ENCODE assay signal across 1 cellular context in the genomic region with DNA sequence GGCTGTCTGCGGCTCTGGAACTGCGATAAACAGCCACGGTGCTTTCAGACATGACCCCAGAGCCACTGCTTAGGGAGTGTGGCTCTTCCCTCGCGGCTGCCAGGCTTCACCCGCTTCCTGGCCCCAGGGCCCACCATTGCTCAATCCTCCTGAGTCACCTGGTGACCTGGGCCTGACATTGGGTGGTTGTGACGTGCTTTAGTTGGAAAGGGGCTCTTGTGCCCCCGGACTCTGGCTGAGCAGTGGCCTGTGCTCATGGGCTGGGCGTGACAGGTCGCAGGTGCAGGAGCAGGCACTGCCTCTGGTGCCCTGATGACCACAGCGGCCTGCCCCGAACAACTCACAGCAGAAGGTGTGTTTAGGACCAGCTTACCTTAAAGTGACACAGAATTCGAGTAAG.
A peak's percentile ranks its signal among the peaks of the same experiment; 100 is the strongest.
TF ChIP-seq lines count a peak whose summit lies in the region.

No MANE protein-coding gene starts in this region.

TF ChIP-seq in HepG2, 621 proteins besides CTCF, POLR2A, EP300 and RAD21 (continues in another document):
- TF ChIP-seq IRX3 (CRISPR knock-in tag; IDR thresholded peaks at IDR 0.05; ENCODE audit: borderline replicate concordance, low read depth) (no peak), ZNF775 (CRISPR knock-in tag; IDR thresholded peaks at IDR 0.05; ENCODE audit: borderline replicate concordance) (no peak), ZNF136 (CRISPR knock-in tag; IDR thresholded peaks at IDR 0.05; ENCODE audit: low read depth) (no peak), POLR2AphosphoS5 (IDR thresholded peaks at IDR 0.05; ENCODE audit: low read depth, low read length) (peak; percentile 21; the same call in 1 of the 2 replicates), EZH2 (conservative IDR thresholded peaks at IDR 0.05; ENCODE audit: low read depth, low read length) (no peak), ISL2 (CRISPR knock-in tag; IDR thresholded peaks at IDR 0.05) (no peak), SYNCRIP (IDR thresholded peaks at IDR 0.05; ENCODE audit: insufficient read depth, low read depth, low read length) (no peak), SNAPC4 (CRISPR knock-in tag; IDR thresholded peaks at IDR 0.05) (no peak), ZNF30 (CRISPR knock-in tag; IDR thresholded peaks at IDR 0.05) (no peak), HNF4G (IDR thresholded peaks at IDR 0.05; ENCODE audit: borderline replicate concordance, low read depth, low read length) (no peak), HNF4G (CRISPR knock-in tag; IDR thresholded peaks at IDR 0.05; ENCODE audit: borderline replicate concordance, low read depth) (no peak), GZF1 (CRISPR knock-in tag; IDR thresholded peaks at IDR 0.05) (no peak), PCBP2 (optimal IDR thresholded peaks at IDR 0.05; ENCODE audit: low read depth, low read length, poor library complexity, severe bottlenecking) (no peak), CEBPB (IDR thresholded peaks at IDR 0.05; ENCODE audit: borderline replicate concordance, low read depth, low read length) (peak; percentile 29; the same call in 1 of the 2 replicates), ZNF788 (CRISPR knock-in tag; IDR thresholded peaks at IDR 0.05; ENCODE audit: borderline replicate concordance) (no peak), MLLT10 (CRISPR knock-in tag; IDR thresholded peaks at IDR 0.05) (no peak), GLMP (CRISPR knock-in tag; IDR thresholded peaks at IDR 0.05; ENCODE audit: borderline replicate concordance) (no peak), ZNF12 (CRISPR knock-in tag; IDR thresholded peaks at IDR 0.05) (no peak), ZBTB38 (CRISPR knock-in tag; IDR thresholded peaks at IDR 0.05) (peak; percentile 24; the same call in 1 of the 2 replicates), ZNF503 (CRISPR knock-in tag; IDR thresholded peaks at IDR 0.05) (no peak), AHDC1 (CRISPR knock-in tag; IDR thresholded peaks at IDR 0.05; ENCODE audit: borderline replicate concordance) (no peak), ARHGAP35 (CRISPR knock-in tag; IDR thresholded peaks at IDR 0.05; ENCODE audit: borderline replicate concordance) (no peak), FOXJ3 (CRISPR knock-in tag; IDR thresholded peaks at IDR 0.05; ENCODE audit: borderline replicate concordance) (no peak)
- TF ChIP-seq, protein P1, sequence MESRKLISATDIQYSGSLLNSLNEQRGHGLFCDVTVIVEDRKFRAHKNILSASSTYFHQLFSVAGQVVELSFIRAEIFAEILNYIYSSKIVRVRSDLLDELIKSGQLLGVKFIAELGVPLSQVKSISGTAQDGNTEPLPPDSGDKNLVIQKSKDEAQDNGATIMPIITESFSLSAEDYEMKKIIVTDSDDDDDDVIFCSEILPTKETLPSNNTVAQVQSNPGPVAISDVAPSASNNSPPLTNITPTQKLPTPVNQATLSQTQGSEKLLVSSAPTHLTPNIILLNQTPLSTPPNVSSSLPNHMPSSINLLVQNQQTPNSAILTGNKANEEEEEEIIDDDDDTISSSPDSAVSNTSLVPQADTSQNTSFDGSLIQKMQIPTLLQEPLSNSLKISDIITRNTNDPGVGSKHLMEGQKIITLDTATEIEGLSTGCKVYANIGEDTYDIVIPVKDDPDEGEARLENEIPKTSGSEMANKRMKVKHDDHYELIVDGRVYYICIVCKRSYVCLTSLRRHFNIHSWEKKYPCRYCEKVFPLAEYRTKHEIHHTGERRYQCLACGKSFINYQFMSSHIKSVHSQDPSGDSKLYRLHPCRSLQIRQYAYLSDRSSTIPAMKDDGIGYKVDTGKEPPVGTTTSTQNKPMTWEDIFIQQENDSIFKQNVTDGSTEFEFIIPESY (CRISPR knock-in tag; IDR thresholded peaks at IDR 0.05) = peak; percentile 92
- TF ChIP-seq, protein P2, sequence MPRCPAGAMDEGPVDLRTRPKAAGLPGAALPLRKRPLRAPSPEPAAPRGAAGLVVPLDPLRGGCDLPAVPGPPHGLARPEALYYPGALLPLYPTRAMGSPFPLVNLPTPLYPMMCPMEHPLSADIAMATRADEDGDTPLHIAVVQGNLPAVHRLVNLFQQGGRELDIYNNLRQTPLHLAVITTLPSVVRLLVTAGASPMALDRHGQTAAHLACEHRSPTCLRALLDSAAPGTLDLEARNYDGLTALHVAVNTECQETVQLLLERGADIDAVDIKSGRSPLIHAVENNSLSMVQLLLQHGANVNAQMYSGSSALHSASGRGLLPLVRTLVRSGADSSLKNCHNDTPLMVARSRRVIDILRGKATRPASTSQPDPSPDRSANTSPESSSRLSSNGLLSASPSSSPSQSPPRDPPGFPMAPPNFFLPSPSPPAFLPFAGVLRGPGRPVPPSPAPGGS (CRISPR knock-in tag; IDR thresholded peaks at IDR 0.05) = no peak
- TF ChIP-seq, protein P3, sequence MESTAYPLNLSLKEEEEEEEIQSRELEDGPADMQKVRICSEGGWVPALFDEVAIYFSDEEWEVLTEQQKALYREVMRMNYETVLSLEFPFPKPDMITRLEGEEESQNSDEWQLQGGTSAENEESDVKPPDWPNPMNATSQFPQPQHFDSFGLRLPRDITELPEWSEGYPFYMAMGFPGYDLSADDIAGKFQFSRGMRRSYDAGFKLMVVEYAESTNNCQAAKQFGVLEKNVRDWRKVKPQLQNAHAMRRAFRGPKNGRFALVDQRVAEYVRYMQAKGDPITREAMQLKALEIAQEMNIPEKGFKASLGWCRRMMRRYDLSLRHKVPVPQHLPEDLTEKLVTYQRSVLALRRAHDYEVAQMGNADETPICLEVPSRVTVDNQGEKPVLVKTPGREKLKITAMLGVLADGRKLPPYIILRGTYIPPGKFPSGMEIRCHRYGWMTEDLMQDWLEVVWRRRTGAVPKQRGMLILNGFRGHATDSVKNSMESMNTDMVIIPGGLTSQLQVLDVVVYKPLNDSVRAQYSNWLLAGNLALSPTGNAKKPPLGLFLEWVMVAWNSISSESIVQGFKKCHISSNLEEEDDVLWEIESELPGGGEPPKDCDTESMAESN (CRISPR knock-in tag; conservative IDR thresholded peaks at IDR 0.05) = no peak
